In the genomic region with DNA sequence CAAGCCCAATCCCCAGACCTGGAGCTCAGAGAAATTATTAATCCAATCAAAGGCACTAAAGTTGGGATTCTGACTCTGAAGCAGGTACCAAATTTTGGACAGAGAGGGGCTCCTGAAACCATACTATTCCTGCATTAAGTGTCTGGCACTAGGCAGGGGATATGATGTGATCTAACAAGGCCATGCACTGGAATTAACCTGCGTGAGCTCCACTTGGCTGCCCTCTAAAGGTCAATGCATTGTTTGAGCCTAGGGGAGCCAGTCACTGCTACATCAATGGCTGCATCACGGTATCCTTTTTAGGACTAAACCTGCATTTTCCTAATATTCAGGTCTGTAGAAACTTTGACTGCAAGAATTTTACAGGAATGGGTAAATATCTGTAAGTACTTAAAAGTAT, we compare ENCODE assay signal across 2 cellular contexts.
TF ChIP-seq lines count a peak whose summit lies in the region.

No MANE protein-coding gene starts in this region.

TF ChIP-seq in A549, 52 proteins besides CTCF, POLR2A, EP300 and RAD21:
- no peak for TF ChIP-seq KDM1A (IDR thresholded peaks at IDR 0.05; ENCODE audit: low read depth)
- TF ChIP-seq KDM5A (IDR thresholded peaks at IDR 0.05) = no peak
- TF ChIP-seq EHF (CRISPR knock-in tag; IDR thresholded peaks at IDR 0.05) = no peak
- no peak for TF ChIP-seq MAFK (IDR thresholded peaks at IDR 0.05; ENCODE audit: partially characterized antibody)
- no peak for TF ChIP-seq MYC (IDR thresholded peaks at IDR 0.05; ENCODE audit: borderline replicate concordance, low read length)
- TF ChIP-seq, protein P1, sequence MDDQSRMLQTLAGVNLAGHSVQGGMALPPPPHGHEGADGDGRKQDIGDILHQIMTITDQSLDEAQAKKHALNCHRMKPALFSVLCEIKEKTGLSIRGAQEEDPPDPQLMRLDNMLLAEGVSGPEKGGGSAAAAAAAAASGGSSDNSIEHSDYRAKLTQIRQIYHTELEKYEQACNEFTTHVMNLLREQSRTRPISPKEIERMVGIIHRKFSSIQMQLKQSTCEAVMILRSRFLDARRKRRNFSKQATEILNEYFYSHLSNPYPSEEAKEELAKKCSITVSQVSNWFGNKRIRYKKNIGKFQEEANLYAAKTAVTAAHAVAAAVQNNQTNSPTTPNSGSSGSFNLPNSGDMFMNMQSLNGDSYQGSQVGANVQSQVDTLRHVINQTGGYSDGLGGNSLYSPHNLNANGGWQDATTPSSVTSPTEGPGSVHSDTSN (IDR thresholded peaks at IDR 0.05) = no peak
- no peak for TF ChIP-seq ZSCAN20 (CRISPR knock-in tag; IDR thresholded peaks at IDR 0.05)
- no peak for TF ChIP-seq ZFP36 (IDR thresholded peaks at IDR 0.05; ENCODE audit: borderline replicate concordance, partially characterized antibody)

TF ChIP-seq in HCT116, 20 proteins besides CTCF, POLR2A, EP300 and RAD21:
- TF ChIP-seq, protein P2, sequence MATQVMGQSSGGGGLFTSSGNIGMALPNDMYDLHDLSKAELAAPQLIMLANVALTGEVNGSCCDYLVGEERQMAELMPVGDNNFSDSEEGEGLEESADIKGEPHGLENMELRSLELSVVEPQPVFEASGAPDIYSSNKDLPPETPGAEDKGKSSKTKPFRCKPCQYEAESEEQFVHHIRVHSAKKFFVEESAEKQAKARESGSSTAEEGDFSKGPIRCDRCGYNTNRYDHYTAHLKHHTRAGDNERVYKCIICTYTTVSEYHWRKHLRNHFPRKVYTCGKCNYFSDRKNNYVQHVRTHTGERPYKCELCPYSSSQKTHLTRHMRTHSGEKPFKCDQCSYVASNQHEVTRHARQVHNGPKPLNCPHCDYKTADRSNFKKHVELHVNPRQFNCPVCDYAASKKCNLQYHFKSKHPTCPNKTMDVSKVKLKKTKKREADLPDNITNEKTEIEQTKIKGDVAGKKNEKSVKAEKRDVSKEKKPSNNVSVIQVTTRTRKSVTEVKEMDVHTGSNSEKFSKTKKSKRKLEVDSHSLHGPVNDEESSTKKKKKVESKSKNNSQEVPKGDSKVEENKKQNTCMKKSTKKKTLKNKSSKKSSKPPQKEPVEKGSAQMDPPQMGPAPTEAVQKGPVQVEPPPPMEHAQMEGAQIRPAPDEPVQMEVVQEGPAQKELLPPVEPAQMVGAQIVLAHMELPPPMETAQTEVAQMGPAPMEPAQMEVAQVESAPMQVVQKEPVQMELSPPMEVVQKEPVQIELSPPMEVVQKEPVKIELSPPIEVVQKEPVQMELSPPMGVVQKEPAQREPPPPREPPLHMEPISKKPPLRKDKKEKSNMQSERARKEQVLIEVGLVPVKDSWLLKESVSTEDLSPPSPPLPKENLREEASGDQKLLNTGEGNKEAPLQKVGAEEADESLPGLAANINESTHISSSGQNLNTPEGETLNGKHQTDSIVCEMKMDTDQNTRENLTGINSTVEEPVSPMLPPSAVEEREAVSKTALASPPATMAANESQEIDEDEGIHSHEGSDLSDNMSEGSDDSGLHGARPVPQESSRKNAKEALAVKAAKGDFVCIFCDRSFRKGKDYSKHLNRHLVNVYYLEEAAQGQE (IDR thresholded peaks at IDR 0.05; ENCODE audit: low read depth) = no peak
- TF ChIP-seq ZNF274 (IDR thresholded peaks at IDR 0.05; ENCODE audit: low read depth, low read length) (no peak), ELF1 (IDR thresholded peaks at IDR 0.05; ENCODE audit: borderline replicate concordance, low read depth) (no peak), JUND (IDR thresholded peaks at IDR 0.05) (no peak), CBX3 (IDR thresholded peaks at IDR 0.05; ENCODE audit: low read depth) (no peak)
- TF ChIP-seq, protein P3, sequence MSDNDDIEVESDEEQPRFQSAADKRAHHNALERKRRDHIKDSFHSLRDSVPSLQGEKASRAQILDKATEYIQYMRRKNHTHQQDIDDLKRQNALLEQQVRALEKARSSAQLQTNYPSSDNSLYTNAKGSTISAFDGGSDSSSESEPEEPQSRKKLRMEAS (IDR thresholded peaks at IDR 0.05) = no peak
- TF ChIP-seq, protein P4, sequence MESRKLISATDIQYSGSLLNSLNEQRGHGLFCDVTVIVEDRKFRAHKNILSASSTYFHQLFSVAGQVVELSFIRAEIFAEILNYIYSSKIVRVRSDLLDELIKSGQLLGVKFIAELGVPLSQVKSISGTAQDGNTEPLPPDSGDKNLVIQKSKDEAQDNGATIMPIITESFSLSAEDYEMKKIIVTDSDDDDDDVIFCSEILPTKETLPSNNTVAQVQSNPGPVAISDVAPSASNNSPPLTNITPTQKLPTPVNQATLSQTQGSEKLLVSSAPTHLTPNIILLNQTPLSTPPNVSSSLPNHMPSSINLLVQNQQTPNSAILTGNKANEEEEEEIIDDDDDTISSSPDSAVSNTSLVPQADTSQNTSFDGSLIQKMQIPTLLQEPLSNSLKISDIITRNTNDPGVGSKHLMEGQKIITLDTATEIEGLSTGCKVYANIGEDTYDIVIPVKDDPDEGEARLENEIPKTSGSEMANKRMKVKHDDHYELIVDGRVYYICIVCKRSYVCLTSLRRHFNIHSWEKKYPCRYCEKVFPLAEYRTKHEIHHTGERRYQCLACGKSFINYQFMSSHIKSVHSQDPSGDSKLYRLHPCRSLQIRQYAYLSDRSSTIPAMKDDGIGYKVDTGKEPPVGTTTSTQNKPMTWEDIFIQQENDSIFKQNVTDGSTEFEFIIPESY (IDR thresholded peaks at IDR 0.05; ENCODE audit: extremely low read depth, insufficient replicate concordance, low read length) = no peak
